In genomic region chr6:41452763-41453162, GRCh38 we compare ENCODE assay signal across 24 cellular contexts.
"Had no signal": no experiment of that assay in that cellular context is flagged by ENCODE, and none has a peak within 500 bp of the region (broad histone marks: within the 10 kb centered on the region; RNA-seq: fewer than 3 reads in every experiment).

No MANE protein-coding gene starts in this region.

- H3K4me3 ChIP-seq: left lung, lower lobe of right lung, neural progenitor cell, ovary, right atrium auricular region, sigmoid colon, suprapubic skin, thoracic aorta, tibial artery, uterus had no signal

- DNase-seq: hippocampal formation; left colon; left lung; lower lobe of right lung; mammary epithelial cell; mesenchymal stem cell; naive B cell; natural killer cell; nephron progenitor cell; occipital lobe; ovary; sigmoid colon; small intestine; stimulated activated CD4-positive, alpha-beta T cell treated with anti-CD3 and anti-CD28 coated beads, Interleukin-1b, Interleukin-23, amount 100 ng/mL, for 48 hours; stimulated activated CD4-positive, alpha-beta T cell treated with anti-CD3 and anti-CD28 coated beads, Interleukin-2, amount 100 ng/mL, for 48 hours; stimulated activated naive B cell treated with anti-CD40 and anti-IgM and Interleukin-4, amounts not matched to agents 10 μg/mL and 1 μg/mL and 100 μg/mL, for 72 hours; stimulated activated naive CD8-positive, alpha-beta T cell treated with anti-CD3 and anti-CD28 coated beads, Interleukin-15, Interleukin-2, amounts not matched to agents 100 U/mL and 50 U/mL, for 24 hours; tibial artery; uterus had no signal

- H3K36me3 ChIP-seq: left lung, lower lobe of right lung, neural progenitor cell, neutrophil, ovary, right atrium auricular region, sigmoid colon, suprapubic skin, thoracic aorta, tibial artery, uterus had no signal

- H3K27ac ChIP-seq: left lung, lower lobe of right lung, neural progenitor cell, neutrophil, ovary, suprapubic skin had no signal

- H3K27me3 ChIP-seq: neural progenitor cell, ovary, right atrium auricular region, sigmoid colon, tibial artery, uterus had no signal

- ATAC-seq: left colon; left lung; lower lobe of right lung; natural killer cell; stimulated activated naive B cell treated with anti-CD40 and anti-IgM and Interleukin-4, amounts not matched to agents 10 μg/mL and 1 μg/mL and 100 μg/mL, for 72 hours; stimulated activated naive CD8-positive, alpha-beta T cell treated with anti-CD3 and anti-CD28 coated beads, Interleukin-15, Interleukin-2, amounts not matched to agents 100 U/mL and 50 U/mL, for 24 hours had no signal

- H3K9me3 ChIP-seq: left lung, lower lobe of right lung, neutrophil, ovary, right atrium auricular region, sigmoid colon, suprapubic skin, thoracic aorta, tibial artery, uterus had no signal
